ENCODE assay signal across 18 cellular contexts in genomic region chr18:12254820-12255511, GRCh38. TPM values are rescaled to one million over a fixed set of nuclear protein-coding genes. Genes with fewer than 3 reads are reported as not detected.
DNase-seq lines count a peak whose midpoint lies in the region; FAIRE-seq and TF ChIP-seq lines count a peak whose summit lies in the region.
"Had no signal": no experiment of that assay in that cellular context is flagged by ENCODE, and none has a peak within 500 bp of the region (broad histone marks: within the 10 kb centered on the region; RNA-seq: fewer than 3 reads in every experiment).

No MANE protein-coding gene starts in this region.

- DNase-seq in dorsolateral prefrontal cortex: no peak
- no peak for DNase-seq in keratinocyte (ENCODE audit: low read depth, low spot score)
- DNase-seq in activated CD4-positive, alpha-beta T cell treated with anti-CD3 and anti-CD28 coated beads for 4 hours: no peak
- DNase-seq in activated T-cell treated with anti-CD3 and anti-CD28 coated beads, Interleukin-2, amount 50 U/mL, for 1 hour: no peak
- no peak for DNase-seq in head of caudate nucleus
- DNase-seq: activated CD8-positive, alpha-beta memory T cell treated with anti-CD3 and anti-CD28 coated beads for 24 hours; activated naive CD8-positive, alpha-beta T cell treated with anti-CD3 and anti-CD28 coated beads, Interleukin-2, amount 50 U/mL, for 24 hours; effector memory CD4-positive, alpha-beta T cell; HFFc6; MG63; naive thymus-derived CD4-positive, alpha-beta T cell; NCI-H1694 treated with DMSO at 0.1 percent for 48 hours; NCI-H446 treated with DMSO at 0.1 percent for 48 hours; stomach had no signal

- H3K27ac ChIP-seq in HUES48 (ENCODE audit: low read depth, low read length) (no peak overlapping the region), dorsolateral prefrontal cortex (peak overlapping the region in 23 of 59 donors; percentile 1 to 65 (median 44)), keratinocyte (ENCODE audit: control insufficient read depth, insufficient read depth, low read length) (peak overlapping the region; percentile 41), skin epidermis (peak overlapping the region in 14 of 21 experiments; percentile 2 to 83 (median 56))
- H3K27ac ChIP-seq: stomach had no signal

- H3K79me2 ChIP-seq in keratinocyte (ENCODE audit: control insufficient read depth, insufficient read depth, low read length): no peaks in the 10 kb centered on the region

- no peaks in the 10 kb centered on the region for H3K9me3 ChIP-seq in HUES48 (ENCODE audit: control insufficient read depth, insufficient read depth, low read length)
- no peaks in the 10 kb centered on the region for H3K9me3 ChIP-seq in keratinocyte (ENCODE audit: control insufficient read depth, low read depth, low read length)
- H3K9me3 ChIP-seq: MG63, stomach had no signal

- H3K9ac ChIP-seq in HUES48 (ENCODE audit: low read depth, low read length) (no peak overlapping the region), keratinocyte (ENCODE audit: control insufficient read depth, extremely low read depth, insufficient read depth, low read length) (peak overlapping the region; percentile 33)

- peak overlapping the region; percentile 68 for H3K4me2 ChIP-seq in keratinocyte (ENCODE audit: control insufficient read depth, extremely low read depth, insufficient read depth, low read depth, low read length)

- H3K4me1 ChIP-seq in HUES48 (ENCODE audit: control insufficient read depth, insufficient read depth, low read length): peaks cover 24% of the 10 kb centered on the region
- peaks cover 53% of the 10 kb centered on the region for H3K4me1 ChIP-seq in keratinocyte (ENCODE audit: control insufficient read depth, extremely low read depth, insufficient read depth, low read length)

- TF ChIP-seq CTCF in dorsolateral prefrontal cortex (IDR thresholded peaks at IDR 0.05 in 54 of 56, conservative IDR thresholded peaks at IDR 0.05 in 2 of 56; ENCODE audit: low read depth in 1 of 56, partially characterized antibody in 56 of 56) (no peak), keratinocyte (optimal IDR thresholded peaks at IDR 0.05 in 1 of 3, IDR thresholded peaks at IDR 0.05 in 1 of 3, conservative IDR thresholded peaks at IDR 0.05 in 1 of 3; ENCODE audit: extremely low read depth in 1 of 3, insufficient read depth in 2 of 3, low read length in 3 of 3) (no peak)

- no peaks in the 10 kb centered on the region for H3K36me3 ChIP-seq in HUES48 (ENCODE audit: control insufficient read depth, insufficient read depth, low read length)
- no peaks in the 10 kb centered on the region for H3K36me3 ChIP-seq in keratinocyte (ENCODE audit: control insufficient read depth in 2 of 2, extremely low read depth in 1 of 2, insufficient read depth in 2 of 2, low read length in 2 of 2)
- H3K36me3 ChIP-seq: MG63, stomach had no signal

- H3K4me3 ChIP-seq in HUES48 (ENCODE audit: low read depth, low read length) (peak overlapping the region; percentile 66), dorsolateral prefrontal cortex (peak overlapping the region in 55 of 59 donors; percentile 9 to 68 (median 49)), keratinocyte (ENCODE audit: control insufficient read depth in 2 of 3, extremely low read depth in 1 of 3, insufficient read depth in 2 of 3, low read depth in 1 of 3, low read length in 3 of 3) (peak overlapping the region; percentile 11 to 43 (median 16)), skin epidermis (peak overlapping the region; percentile 2 to 43 (median 20))
- H3K4me3 ChIP-seq: MG63 had no signal

- dilution Hi-C loops in keratinocyte (cut with MboI; ENCODE audit: extremely low pct_ligation_motif_present, low sequenced_read_pairs): no loop called here

- peak overlapping the region; percentile 41 for H2AFZ ChIP-seq in keratinocyte (ENCODE audit: control insufficient read depth, low read length)

- H3K27me3 ChIP-seq in HUES48 (ENCODE audit: control insufficient read depth, insufficient read depth, low read length) (peaks cover 74% of the 10 kb centered on the region), dorsolateral prefrontal cortex (peaks cover 0 to 40% (median 24%) of the 10 kb centered on the region in 45 donors), keratinocyte (ENCODE audit: control insufficient read depth, extremely low read depth, insufficient read depth, low read length) (peaks cover 36% of the 10 kb centered on the region)

- H4K20me1 ChIP-seq in keratinocyte (ENCODE audit: control insufficient read depth, extremely low read depth, insufficient read depth, low read length): no peaks in the 10 kb centered on the region

- intact Hi-C loops in dorsolateral prefrontal cortex (cut with DNase I): no loop called here
- intact Hi-C loops in head of caudate nucleus (cut with DNase I): no loop called here

- H3K9me1 ChIP-seq in keratinocyte (ENCODE audit: control insufficient read depth, extremely low read depth, insufficient read depth, low read length): no peaks in the 10 kb centered on the region

- FAIRE-seq in keratinocyte (lab: Jason Lieb, UNC): no peak
- FAIRE-seq: HepG2 had no signal

RNA-seq across cellular contexts. Expression of gene CIDEA, which starts 0.8 kb away (rescaled TPM):
- total RNA-seq in dorsolateral prefrontal cortex: 10 to 100 TPM in 10 of 120 experiments, 1 to 10 TPM in 110; 2.0 to 14.5 (median 6.9) TPM
- polyA plus RNA-seq in keratinocyte: 1.2 to 3.0 TPM (median 1.4 TPM) in 3 replicates
- polyA plus RNA-seq in keratinocyte (2011; ENCODE audit: low read depth): 2.0 TPM
- 0.29 and 0.42 TPM in 2 replicates for polyA plus RNA-seq in keratinocyte (2011; cell fraction: cytosol; rRNA removed)
- polyA plus RNA-seq in keratinocyte (2011; cell fraction: nucleus; rRNA removed): 0.55 and 0.76 TPM in 2 replicates
- polyA plus RNA-seq in keratinocyte (2012; ENCODE audit: low replicate concordance): 2.1 and 4.6 TPM in 2 replicates
- 0.86 to 2.3 TPM (median 0.96 TPM) in 3 replicates for polyA minus RNA-seq in keratinocyte
- not detected for polyA minus RNA-seq in keratinocyte (2011; cell fraction: cytosol; rRNA and poly(A)+ RNA removed)
- polyA minus RNA-seq in keratinocyte (2011; cell fraction: nucleus; rRNA and poly(A)+ RNA removed): not detected in 2 replicates
- total RNA-seq: HepG2; HFFc6; naive thymus-derived CD4-positive, alpha-beta T cell; renal cortical epithelial cell; stomach had no signal
- polyA plus RNA-seq: HepG2; naive thymus-derived CD4-positive, alpha-beta T cell had no signal

RNA-seq across cellular contexts. Expression of gene TUBB6, which starts 53.1 kb away (rescaled TPM):
- 10 to 100 TPM in 65 of 120 experiments, 1 to 10 TPM in 55; 3.0 to 28.4 (median 10.7) TPM for total RNA-seq in dorsolateral prefrontal cortex
- polyA plus RNA-seq in keratinocyte: 479 to 701 TPM (median 598 TPM) in 3 replicates
- polyA plus RNA-seq in keratinocyte (2011; ENCODE audit: low read depth): 90.6 TPM
- 405 and 737 TPM in 2 replicates for polyA plus RNA-seq in keratinocyte (2011; cell fraction: cytosol; rRNA removed)
- polyA plus RNA-seq in keratinocyte (2011; cell fraction: nucleus; rRNA removed): 443 and 589 TPM in 2 replicates
- 202 and 788 TPM in 2 replicates for polyA plus RNA-seq in keratinocyte (2012; ENCODE audit: low replicate concordance)
- 445 to 619 TPM (median 547 TPM) in 3 replicates for polyA minus RNA-seq in keratinocyte
- polyA minus RNA-seq in keratinocyte (2011; cell fraction: cytosol; rRNA and poly(A)+ RNA removed): 1,165 TPM
- polyA minus RNA-seq in keratinocyte (2011; cell fraction: nucleus; rRNA and poly(A)+ RNA removed): 338 and 341 TPM in 2 replicates

Comparison
In these comparisons a context has a peak if more than half of its experiments do, and no peak if none do; other contexts are left out.
1. H3K4me3 ChIP-seq: peak in every context shown above with its lines; median percentile 66 in HUES48; 49 in dorsolateral prefrontal cortex; 20 in skin epidermis; 16 in keratinocyte.